8 cellular contexts compared by ENCODE assay signal in the genomic region with DNA sequence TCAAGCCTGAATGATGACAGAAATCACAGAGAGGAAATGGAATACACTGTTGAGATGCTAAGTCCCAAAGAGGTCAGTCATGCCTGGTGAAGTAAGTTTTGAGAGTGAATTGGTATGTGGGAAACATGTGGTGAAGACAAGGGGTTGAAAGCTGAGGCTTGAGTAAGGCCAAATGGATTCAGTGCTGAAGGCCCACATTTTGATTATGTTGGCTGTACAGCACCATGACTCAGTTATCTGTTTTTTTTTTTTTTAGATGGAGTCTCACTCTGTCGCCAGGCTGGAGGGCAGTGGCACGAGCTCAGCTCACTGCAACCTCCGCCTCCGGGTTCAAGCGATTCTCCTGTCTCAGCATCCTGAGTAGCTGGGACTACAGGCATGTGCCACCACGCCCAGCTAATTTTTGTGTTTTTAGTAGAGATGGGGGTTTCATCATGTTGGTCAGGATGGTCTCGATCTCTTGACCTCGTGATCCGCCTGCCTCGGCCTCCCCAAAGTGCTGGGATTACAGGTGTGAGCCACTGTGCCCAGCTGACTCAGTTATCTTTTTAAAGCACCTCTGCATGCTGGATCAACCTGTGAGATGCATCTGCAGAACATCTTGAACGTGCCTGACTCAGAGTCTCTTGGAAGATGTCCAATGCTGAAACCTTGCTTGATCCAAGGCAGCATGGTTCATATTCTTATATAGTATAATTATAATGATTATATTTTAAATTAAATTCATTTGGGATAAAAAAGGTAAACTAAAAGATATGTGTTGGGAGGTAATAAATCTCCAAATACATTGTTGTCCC.
DNase-seq lines count a peak whose midpoint lies in the region; ATAC-seq and TF ChIP-seq lines count a peak whose summit lies in the region.
"Not testable (repeated sequence)": the region's sequence is repeated elsewhere in the genome, so short reads cannot be mapped to it uniquely, and the experiment has no call there.

No MANE protein-coding gene starts in this region.

- not testable (repeated sequence) for TF ChIP-seq EP300 in esophagus muscularis mucosa (IDR thresholded peaks at IDR 0.05)

- H3K4me1 Mint-ChIP-seq in nephron: peaks cover 49% of the 10 kb centered on the region

- ATAC-seq in HCT116 (0 out of 2 replicates have a peak, but pooled peaks have one; percentile 37), Right ventricle myocardium superior (ENCODE audit: poor library complexity) (peak; percentile 70)

- not testable (repeated sequence) for BruUV-seq in HCT116 (replicated peaks; lab: Mats Ljungman, UMichigan); PC-9 (replicated peaks; lab: Mats Ljungman, UMichigan)

- 85% methylated on average over 11 of the region's 11 CpGs for WGBS in esophagus muscularis mucosa

- CTCF ChIA-PET in HCT116 (lab: Charles Lee): not testable (repeated sequence)
- CTCF ChIA-PET in PC-9 (lab: Charles Lee): interaction anchor here (0.7 kb wide), 1 partner anchor 10 kb away, joined by 4 read pairs; no protein-coding TSS in a partner anchor

- H3K27ac Mint-ChIP-seq in nephron: peak overlapping the region in 2 of 3 experiments; percentile 2 to 82

- DNase-seq in AG10803 (ENCODE audit: low read depth) (peak; percentile 89), PC-9 (peak in 1 of 2 experiments; percentile 18), astrocyte of the spinal cord (ENCODE audit: low read depth, low spot score) (peak; percentile 78), stromal cell of bone marrow (ENCODE audit: low read depth) (peak; percentile 83)
- DNase-seq in HCT116 (ENCODE audit: low read depth, low spot score); esophagus muscularis mucosa (ENCODE audit: extremely low spot score); Right ventricle myocardium superior: not testable (repeated sequence)

- peaks cover 43 to 48% of the 10 kb centered on the region in 2 experiments for H3K4me1 ChIP-seq in HCT116 (ENCODE audit: control insufficient read depth in 1 of 2, insufficient read depth in 2 of 2, low read length in 2 of 2)
- peaks cover 44% of the 10 kb centered on the region for H3K4me1 ChIP-seq in PC-9 (replicated peaks; ENCODE audit: insufficient read depth)
- H3K4me1 ChIP-seq in esophagus muscularis mucosa: peaks cover 4 to 36% (median 28%) of the 10 kb centered on the region in 4 donors

- not testable (repeated sequence) for H3K79me2 ChIP-seq in HCT116 (ENCODE audit: insufficient read depth, low read length); PC-9 (ENCODE audit: low read depth)

- TF ChIP-seq CTCF in AG10803 (conservative IDR thresholded peaks at IDR 0.05; ENCODE audit: low read length); HCT116 (IDR thresholded peaks at IDR 0.05 in 2 of 3, conservative IDR thresholded peaks at IDR 0.05 in 1 of 3; ENCODE audit: borderline replicate concordance in 1 of 3, insufficient read depth in 1 of 3, low read depth in 2 of 3, low read length in 2 of 3); PC-9 (conservative IDR thresholded peaks at IDR 0.05); astrocyte of the spinal cord (IDR thresholded peaks at IDR 0.05; ENCODE audit: low read depth, low read length); esophagus muscularis mucosa (IDR thresholded peaks at IDR 0.05); nephron (IDR thresholded peaks at IDR 0.05; ENCODE audit: unreplicated experiment in 3 of 3): not testable (repeated sequence)

- H3K4me2 ChIP-seq in HCT116 (ENCODE audit: low read length): peak overlapping the region; percentile 59
- H3K4me2 ChIP-seq in PC-9: peak overlapping the region; percentile 62

- H3K4me3 Mint-ChIP-seq in nephron: not testable (repeated sequence)

- not testable (repeated sequence) for H3K27me3 ChIP-seq in HCT116 (ENCODE audit: insufficient read depth, low read length); PC-9 (ENCODE audit: insufficient read depth, low read depth); esophagus muscularis mucosa

- RAD21 ChIA-PET in HCT116 (lab: Charles Lee; ENCODE audit: low non-redundant PET in 1 of 2, low total read pairs in 2 of 2, uncharacterized antibody in 2 of 2, unreplicated experiment in 2 of 2): not testable (repeated sequence)

- not testable (repeated sequence) for H3K9ac ChIP-seq in HCT116 (ENCODE audit: low read length)

- POLR2A ChIA-PET in HCT116 (lab: Charles Lee): not testable (repeated sequence)
- POLR2A ChIA-PET in PC-9 (lab: Charles Lee; ENCODE audit: unreplicated experiment): interaction anchor here (0.7 kb wide), 1 partner anchor 185 kb away, joined by 7 read pairs; no protein-coding TSS in a partner anchor

- not testable (repeated sequence) for H3K9me3 Mint-ChIP-seq in nephron

- peak overlapping the region; percentile 55 for H3K27ac ChIP-seq in HCT116 (ENCODE audit: low read depth, low read length)
- peak overlapping the region; percentile 74 for H3K27ac ChIP-seq in PC-9
- H3K27ac ChIP-seq in esophagus muscularis mucosa (replicated peaks in 1 of 4): peak overlapping the region; percentile 63 to 76 (median 76)

- not testable (repeated sequence) for H3K36me3 ChIP-seq in HCT116 (ENCODE audit: control insufficient read depth in 1 of 2, insufficient read depth in 2 of 2, low read length in 2 of 2); PC-9 (ENCODE audit: low read depth); esophagus muscularis mucosa

- H3K9me3 ChIP-seq in HCT116 (ENCODE audit: control insufficient read depth in 1 of 2, insufficient read depth in 1 of 2, low read depth in 1 of 2, low read length in 2 of 2); esophagus muscularis mucosa: not testable (repeated sequence)
- peaks cover 15% of the 10 kb centered on the region for H3K9me3 ChIP-seq in PC-9 (ENCODE audit: insufficient read depth, low read depth)

- H4K20me1 ChIP-seq in HCT116 (ENCODE audit: insufficient read depth); PC-9 (ENCODE audit: insufficient read depth): not testable (repeated sequence)

- not testable (repeated sequence) for TF ChIP-seq RAD21 in HCT116 (IDR thresholded peaks at IDR 0.05; ENCODE audit: low read depth)

- H3K4me3 ChIP-seq in AG10803 (ENCODE audit: low read length); HCT116 (replicated peaks in 1 of 2; ENCODE audit: low read depth in 1 of 2, low read length in 2 of 2); PC-9; astrocyte of the spinal cord (ENCODE audit: low read depth, low read length); esophagus muscularis mucosa: not testable (repeated sequence)

- TF ChIP-seq POLR2A in HCT116 (IDR thresholded peaks at IDR 0.05; ENCODE audit: borderline replicate concordance, extremely low read depth, insufficient read depth, insufficient read length); esophagus muscularis mucosa (IDR thresholded peaks at IDR 0.05; ENCODE audit: low read depth): not testable (repeated sequence)

- not testable (repeated sequence) for H3K36me3 Mint-ChIP-seq in nephron (ENCODE audit: low read depth)

- H3K27me3 Mint-ChIP-seq in nephron (ENCODE audit: low read depth): not testable (repeated sequence)

- H2AFZ ChIP-seq in HCT116 (ENCODE audit: low read depth, low read length, poor library complexity, severe bottlenecking): peak overlapping the region; percentile 77
- H2AFZ ChIP-seq in PC-9: not testable (repeated sequence)

- in situ Hi-C loops in astrocyte of the spinal cord (cut with HindIII; ENCODE audit: low sequenced_read_pairs): not testable (repeated sequence)

- H3F3A ChIP-seq in PC-9 (ENCODE audit: insufficient read depth, low read depth): peaks cover 34% of the 10 kb centered on the region

- intact Hi-C loops in HCT116 (cut with micrococcal nuclease): loop anchor here (5.0 to 10.0 kb wide), 2 partner anchors 100 to 207 kb away; no protein-coding TSS in a partner anchor
- intact Hi-C loops in PC-9 (cut with micrococcal nuclease; ENCODE audit: unreplicated experiment): loop anchor here (1.0 to 5.0 kb wide), 6 partner anchors 35 to 829 kb away; no protein-coding TSS in a partner anchor
- intact Hi-C loops in esophagus muscularis mucosa (cut with DNase I); Right ventricle myocardium superior (cut with DNase I): not testable (repeated sequence)

- H3K9me2 ChIP-seq in HCT116 (ENCODE audit: insufficient read depth); PC-9 (ENCODE audit: insufficient read depth): not testable (repeated sequence)

TF ChIP-seq in HCT116, 20 proteins besides CTCF, POLR2A, EP300 and RAD21:
- 0 out of 2 replicates have a peak, but pooled peaks have one; percentile 18 for TF ChIP-seq MAX (IDR thresholded peaks at IDR 0.05)
